8 cellular contexts compared by ENCODE assay signal in the genomic region with DNA sequence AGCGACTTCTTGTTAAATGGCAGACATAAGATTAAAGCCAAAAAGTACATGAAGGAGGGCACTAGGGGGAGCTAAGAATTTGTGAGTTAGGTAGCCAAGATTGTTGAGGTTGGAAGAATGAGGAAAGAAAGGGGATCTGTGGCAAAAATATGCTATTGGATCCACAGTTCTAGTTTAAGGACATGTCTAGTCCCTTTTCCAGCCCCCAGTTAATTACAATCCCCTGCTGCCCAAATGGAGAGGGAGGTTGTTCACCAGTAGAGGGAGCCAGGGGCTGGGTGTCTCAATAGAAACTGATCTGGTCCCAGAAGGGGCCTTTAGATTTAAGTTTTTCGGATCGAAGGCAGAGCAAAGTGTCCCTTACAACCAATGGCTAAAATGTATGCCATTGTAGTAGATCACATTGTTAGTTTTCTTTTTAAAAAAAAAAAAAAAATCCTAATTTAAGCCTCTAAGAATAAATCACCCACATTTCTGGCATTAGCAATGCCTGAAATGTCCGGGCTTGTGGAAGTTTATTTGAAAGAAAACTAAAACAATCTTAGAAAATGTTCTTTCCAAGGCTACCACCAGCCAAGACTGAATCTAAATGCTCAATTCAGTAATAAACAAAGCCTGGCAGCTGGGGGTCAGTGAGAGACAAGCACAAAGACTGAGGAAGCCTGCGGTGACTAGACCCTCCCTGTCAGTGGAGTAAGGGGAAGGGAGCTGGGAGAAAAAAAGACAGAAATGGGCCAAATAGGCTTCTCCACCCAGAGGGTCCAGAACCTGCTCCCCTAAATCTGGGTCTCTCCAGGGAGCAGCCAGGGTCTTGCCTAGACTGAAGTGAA. TPM values are rescaled to one million over a fixed set of nuclear protein-coding genes. Genes with fewer than 3 reads are reported as not detected.
DNase-seq lines count a peak whose midpoint lies in the region; ATAC-seq and TF ChIP-seq lines count a peak whose summit lies in the region.

No MANE protein-coding gene starts in this region.

- no peak overlapping the region for H3K9ac ChIP-seq in neural progenitor cell

- peak overlapping the region; percentile 2 for H3K4me2 ChIP-seq in neural progenitor cell

- H3K4me3 Mint-ChIP-seq in neural progenitor cell, result no peak overlapping the region
- H3K4me3 Mint-ChIP-seq in stimulated activated naive CD8-positive, alpha-beta T cell treated with anti-CD3 and anti-CD28 coated beads, Interleukin-15, amount 100 ng/mL, for 72 hours, result no peak overlapping the region
- no peak overlapping the region for H3K4me3 Mint-ChIP-seq in effector memory CD8-positive, alpha-beta T cell

- H3K4me1 Mint-ChIP-seq in neural progenitor cell, result peaks cover 15% of the 10 kb centered on the region
- H3K4me1 Mint-ChIP-seq in stimulated activated naive CD8-positive, alpha-beta T cell treated with anti-CD3 and anti-CD28 coated beads, Interleukin-15, amount 100 ng/mL, for 72 hours, result no peaks in the 10 kb centered on the region
- H3K4me1 Mint-ChIP-seq in effector memory CD8-positive, alpha-beta T cell (ENCODE audit: low read depth in 2 of 2), result no peaks in the 10 kb centered on the region

- peaks cover 4% of the 10 kb centered on the region for H3K27me3 ChIP-seq in ectodermal cell (ENCODE audit: control insufficient read depth, insufficient read depth, low read length, poor library complexity, severe bottlenecking)
- peaks cover 16% of the 10 kb centered on the region for H3K27me3 ChIP-seq in neural progenitor cell

- H3K36me3 Mint-ChIP-seq in neural progenitor cell, result no peaks in the 10 kb centered on the region
- H3K36me3 Mint-ChIP-seq in effector memory CD8-positive, alpha-beta T cell (ENCODE audit: insufficient read depth), result no peaks in the 10 kb centered on the region

- no peak for ATAC-seq in stimulated activated naive CD8-positive, alpha-beta T cell treated with anti-CD3 and anti-CD28 coated beads, Interleukin-15, amount 100 ng/mL, for 72 hours
- no peak for ATAC-seq in effector memory CD8-positive, alpha-beta T cell (replicated peaks)

- H3K36me3 ChIP-seq in ectodermal cell (ENCODE audit: control insufficient read depth, insufficient read depth, low read length) (no peaks in the 10 kb centered on the region), neural progenitor cell (no peaks in the 10 kb centered on the region)

- H3K27ac ChIP-seq in ectodermal cell (ENCODE audit: insufficient read depth, low read depth, low read length, poor library complexity, severe bottlenecking), result peak overlapping the region; percentile 27
- H3K27ac ChIP-seq in neural progenitor cell, result no peak overlapping the region

- no peak overlapping the region for H3K27ac Mint-ChIP-seq in neural progenitor cell
- no peak overlapping the region for H3K27ac Mint-ChIP-seq in stimulated activated naive CD8-positive, alpha-beta T cell treated with anti-CD3 and anti-CD28 coated beads, Interleukin-15, amount 100 ng/mL, for 72 hours
- H3K27ac Mint-ChIP-seq in effector memory CD8-positive, alpha-beta T cell, result no peak overlapping the region

- DNase-seq in D341Med (ENCODE audit: low spot score), result peak; percentile 57
- DNase-seq in neural progenitor cell (ENCODE audit: low spot score), result peak; percentile 59
- no peak for DNase-seq in stimulated activated naive CD8-positive, alpha-beta T cell treated with anti-CD3 and anti-CD28 coated beads, Interleukin-15, amount 100 ng/mL, for 72 hours
- DNase-seq in NCI-H510A treated with DMSO at 0.1 percent for 48 hours (lab: John Stamatoyannopoulos, UW), result no peak
- DNase-seq in effector memory CD8-positive, alpha-beta T cell, result no peak
- no peak for DNase-seq in stimulated activated naive CD4-positive, alpha-beta T cell treated with Interleukin-2 at 50 U/mL for 16 hours (lab: John Stamatoyannopoulos, UW)

- no peak overlapping the region for H2AFZ ChIP-seq in neural progenitor cell (replicated peaks)

- H3K9me3 ChIP-seq in ectodermal cell (ENCODE audit: control insufficient read depth, low read length), result no peaks in the 10 kb centered on the region
- H3K9me3 ChIP-seq in neural progenitor cell (ENCODE audit: low read depth), result no peaks in the 10 kb centered on the region

- peaks cover 7% of the 10 kb centered on the region for H3K4me1 ChIP-seq in ectodermal cell (ENCODE audit: control insufficient read depth, insufficient read depth, low read length)
- peaks cover 8% of the 10 kb centered on the region for H3K4me1 ChIP-seq in neural progenitor cell

- H3K79me2 ChIP-seq in neural progenitor cell (ENCODE audit: low read depth), result no peaks in the 10 kb centered on the region

- TF ChIP-seq CTCF in LNCAP (IDR thresholded peaks at IDR 0.05), result peak; percentile 84
- TF ChIP-seq CTCF in neural progenitor cell (IDR thresholded peaks at IDR 0.05), result peak; percentile 81

- no peak overlapping the region for H3K4me3 ChIP-seq in ectodermal cell (ENCODE audit: insufficient read depth, low read depth, low read length)
- H3K4me3 ChIP-seq in neural progenitor cell, result no peak overlapping the region

- H3F3A ChIP-seq in neural progenitor cell (ENCODE audit: low read depth), result no peaks in the 10 kb centered on the region

- no peaks in the 10 kb centered on the region for H4K20me1 ChIP-seq in neural progenitor cell (ENCODE audit: low read depth)

- WGBS in ectodermal cell, 2 experiments, result 47 to 58% methylated on average over 5 of the region's 5 CpGs

- H3K9me3 Mint-ChIP-seq in neural progenitor cell, result no peaks in the 10 kb centered on the region
- no peaks in the 10 kb centered on the region for H3K9me3 Mint-ChIP-seq in stimulated activated naive CD8-positive, alpha-beta T cell treated with anti-CD3 and anti-CD28 coated beads, Interleukin-15, amount 100 ng/mL, for 72 hours
- H3K9me3 Mint-ChIP-seq in effector memory CD8-positive, alpha-beta T cell, result no peaks in the 10 kb centered on the region

- H3K27me3 Mint-ChIP-seq in neural progenitor cell (ENCODE audit: insufficient read depth, low read depth), result no peaks in the 10 kb centered on the region
- peaks cover 20% of the 10 kb centered on the region for H3K27me3 Mint-ChIP-seq in stimulated activated naive CD8-positive, alpha-beta T cell treated with anti-CD3 and anti-CD28 coated beads, Interleukin-15, amount 100 ng/mL, for 72 hours
- H3K27me3 Mint-ChIP-seq in effector memory CD8-positive, alpha-beta T cell, result peaks cover 3 to 5% of the 10 kb centered on the region in 2 donors

RNA-seq across cellular contexts. Expression of a gene that starts 7.1 kb away (rescaled TPM):
- polyA plus RNA-seq in ectodermal cell (2013, experiment 1 of 4), result 1.0 TPM
- polyA plus RNA-seq in ectodermal cell (2013, experiment 2 of 4), result 1.5 TPM
- polyA plus RNA-seq in ectodermal cell (2013, experiment 3 of 4), result 2.7 TPM
- 3.0 TPM for polyA plus RNA-seq in ectodermal cell (2013, experiment 4 of 4)
- total RNA-seq in neural progenitor cell (ENCODE audit: low replicate concordance), result not detected in 2 replicates

Comparison
In these comparisons a context has a peak if more than half of its experiments do, and no peak if none do; other contexts are left out.
1. DNase-seq: peak in D341Med (single experiment) and neural progenitor cell (single experiment); none in stimulated activated naive CD8-positive, alpha-beta T cell treated with anti-CD3 and anti-CD28 coated beads, Interleukin-15, amount 100 ng/mL, for 72 hours (0 of 2), NCI-H510A treated with DMSO at 0.1 percent for 48 hours (single experiment), effector memory CD8-positive, alpha-beta T cell (0 of 3) and stimulated activated naive CD4-positive, alpha-beta T cell treated with Interleukin-2 at 50 U/mL for 16 hours (single experiment).